1 cellular context compared by ENCODE assay signal in genomic region chr5:172148381-172148780, GRCh38.
TF ChIP-seq lines count a peak whose summit lies in the region.

No MANE protein-coding gene starts in this region.

TF ChIP-seq in IMR-90, 13 proteins besides CTCF, POLR2A, EP300 and RAD21:
- no peak for TF ChIP-seq MAZ (IDR thresholded peaks at IDR 0.05; ENCODE audit: borderline replicate concordance, low read depth, low read length)
- TF ChIP-seq BHLHE40 (IDR thresholded peaks at IDR 0.05; ENCODE audit: low read depth, low read length): no peak
- no peak for TF ChIP-seq SMC3 (IDR thresholded peaks at IDR 0.05; ENCODE audit: low read depth, low read length)
- TF ChIP-seq NFE2L2 (IDR thresholded peaks at IDR 0.05; ENCODE audit: low read depth, low read length): no peak
- no peak for TF ChIP-seq USF2 (IDR thresholded peaks at IDR 0.05; ENCODE audit: low read depth, low read length)
- no peak for TF ChIP-seq MXI1 (IDR thresholded peaks at IDR 0.05; ENCODE audit: borderline replicate concordance, low read depth, low read length)
- TF ChIP-seq MAFK (IDR thresholded peaks at IDR 0.05; ENCODE audit: low read depth, low read length): no peak
- no peak for TF ChIP-seq CHD1 (IDR thresholded peaks at IDR 0.05; ENCODE audit: low read depth, low read length)
- TF ChIP-seq ELK1 (IDR thresholded peaks at IDR 0.05; ENCODE audit: borderline replicate concordance, low read depth, low read length): no peak
- TF ChIP-seq FOS (IDR thresholded peaks at IDR 0.05; ENCODE audit: low read depth, low read length): no peak
- no peak for TF ChIP-seq CEBPB (IDR thresholded peaks at IDR 0.05; ENCODE audit: low read depth, low read length)
- no peak for TF ChIP-seq RCOR1 (IDR thresholded peaks at IDR 0.05; ENCODE audit: insufficient replicate concordance, low read length)
- no peak for TF ChIP-seq RFX5 (IDR thresholded peaks at IDR 0.05; ENCODE audit: low read depth, low read length)
